8 cellular contexts compared by ENCODE assay signal in genomic region chr19:58097349-58097748, GRCh38. TPM values are rescaled to one million over a fixed set of nuclear protein-coding genes. Genes with fewer than 3 reads are reported as not detected.
DNase-seq lines count a peak whose midpoint lies in the region; ATAC-seq and TF ChIP-seq lines count a peak whose summit lies in the region.

No MANE protein-coding gene starts in this region.

- no peak for ATAC-seq in left ventricle myocardium superior
- no peak for ATAC-seq in naive thymus-derived CD8-positive, alpha-beta T cell

- TF ChIP-seq POLR2A in vagina (IDR thresholded peaks at IDR 0.05), result no peak

- intact Hi-C loops in left ventricle myocardium superior (cut with micrococcal nuclease) (no loop called here), vagina (cut with DNase I) (no loop called here)

- H3K27ac Mint-ChIP-seq in naive thymus-derived CD8-positive, alpha-beta T cell, result peak overlapping the region; percentile 80 to 100 (median 96)

- H3K79me2 ChIP-seq in MM.1S (ENCODE audit: low read length), result no peaks in the 10 kb centered on the region

- no peak for DNase-seq in right atrium auricular region (ENCODE audit: low spot score)
- no peak for DNase-seq in left ventricle myocardium superior
- DNase-seq in naive thymus-derived CD8-positive, alpha-beta T cell, result peak in 2 of 10 donors; percentile 8 to 19
- DNase-seq in vagina (ENCODE audit: extremely low spot score in 2 of 2), result no peak
- DNase-seq in NCI-H345 (lab: John Stamatoyannopoulos, UW), result no peak
- no peak for DNase-seq in AML-193 (lab: John Stamatoyannopoulos, UW)
- no peak for DNase-seq in MM.1S

- H3K9ac ChIP-seq in duodenal mucosa (ENCODE audit: low read depth in 1 of 2, low read length in 2 of 2) (peak overlapping the region in 1 of 2 donors; percentile 85), MM.1S (ENCODE audit: low read length) (no peak overlapping the region)

- peaks cover 13 to 19% (median 18%) of the 10 kb centered on the region in 4 donors for H3K4me1 Mint-ChIP-seq in naive thymus-derived CD8-positive, alpha-beta T cell

- H4K20me1 ChIP-seq in MM.1S (ENCODE audit: insufficient read depth, low read length), result no peaks in the 10 kb centered on the region

- no peaks in the 10 kb centered on the region for H3K36me3 ChIP-seq in right atrium auricular region
- H3K36me3 ChIP-seq in duodenal mucosa (ENCODE audit: control insufficient read depth in 1 of 2, insufficient read depth in 2 of 2, low read length in 2 of 2), result no peaks in the 10 kb centered on the region
- peaks cover 0 to 3% of the 10 kb centered on the region in 2 donors for H3K36me3 ChIP-seq in vagina
- no peaks in the 10 kb centered on the region for H3K36me3 ChIP-seq in MM.1S (replicated peaks; ENCODE audit: insufficient read depth, low read length)

- H3K9me2 ChIP-seq in MM.1S (replicated peaks; ENCODE audit: insufficient read depth, low read length), result no peaks in the 10 kb centered on the region

- H3K36me3 Mint-ChIP-seq in naive thymus-derived CD8-positive, alpha-beta T cell, result peaks cover 11 to 35% (median 16%) of the 10 kb centered on the region in 3 donors

- H3K4me1 ChIP-seq in right atrium auricular region (peaks cover 0 to 17% of the 10 kb centered on the region in 2 donors), duodenal mucosa (ENCODE audit: control insufficient read depth in 1 of 2, insufficient read depth in 2 of 2, low read length in 2 of 2) (peaks cover 0 to 9% of the 10 kb centered on the region in 2 donors), vagina (peaks cover 22% of the 10 kb centered on the region), MM.1S (ENCODE audit: low read length) (no peaks in the 10 kb centered on the region)

- H3K4me2 ChIP-seq in MM.1S (ENCODE audit: low read depth, low read length), result no peak overlapping the region

- H3K9me3 ChIP-seq in right atrium auricular region (peaks cover 0 to 16% of the 10 kb centered on the region in 2 donors), duodenal mucosa (ENCODE audit: control insufficient read depth in 1 of 2, low read length in 2 of 2) (peaks cover 7 to 41% of the 10 kb centered on the region in 2 donors), vagina (no peaks in the 10 kb centered on the region), MM.1S (replicated peaks; ENCODE audit: insufficient read depth, low read length) (no peaks in the 10 kb centered on the region)

- H3K27ac ChIP-seq in right atrium auricular region, result peak overlapping the region; percentile 95 to 99
- H3K27ac ChIP-seq in duodenal mucosa (ENCODE audit: low read depth, low read length), result no peak overlapping the region
- peak overlapping the region; percentile 89 for H3K27ac ChIP-seq in vagina
- H3K27ac ChIP-seq in MM.1S (ENCODE audit: low read length), result no peak overlapping the region

- peak overlapping the region; percentile 88 to 91 for H3K4me3 ChIP-seq in right atrium auricular region
- H3K4me3 ChIP-seq in duodenal mucosa (ENCODE audit: low read depth in 1 of 2, low read length in 2 of 2), result peak overlapping the region; percentile 79
- H3K4me3 ChIP-seq in vagina, result peak overlapping the region; percentile 72 to 82
- H3K4me3 ChIP-seq in MM.1S (ENCODE audit: low read length), result no peak overlapping the region

- H3K27me3 ChIP-seq in right atrium auricular region (no peaks in the 10 kb centered on the region), duodenal mucosa (ENCODE audit: control insufficient read depth in 1 of 2, insufficient read depth in 2 of 2, low read length in 2 of 2) (no peaks in the 10 kb centered on the region), vagina (no peaks in the 10 kb centered on the region), MM.1S (replicated peaks; ENCODE audit: insufficient read depth, low read length) (no peaks in the 10 kb centered on the region)

- H2AFZ ChIP-seq in MM.1S (ENCODE audit: low read length), result no peak overlapping the region

- peaks cover 0 to 80% (median 29%) of the 10 kb centered on the region in 9 donors for H3K9me3 Mint-ChIP-seq in naive thymus-derived CD8-positive, alpha-beta T cell

- no peaks in the 10 kb centered on the region for H3F3A ChIP-seq in MM.1S (ENCODE audit: insufficient read depth, low read length)

- POLR2A ChIA-PET in naive thymus-derived CD8-positive, alpha-beta T cell (lab: Charles Lee), result interaction anchor here (1.6 to 2.0 kb wide), 2 partner anchors 38 kb away, joined by 8 to 20 read pairs; partner anchors contain the start of gene ZNF135

- peak overlapping the region; percentile 61 to 95 (median 86) for H3K4me3 Mint-ChIP-seq in naive thymus-derived CD8-positive, alpha-beta T cell

- TF ChIP-seq CTCF in right atrium auricular region (IDR thresholded peaks at IDR 0.05), result no peak
- TF ChIP-seq CTCF in vagina (IDR thresholded peaks at IDR 0.05), result no peak
- TF ChIP-seq CTCF in MM.1S (IDR thresholded peaks at IDR 0.05; ENCODE audit: low read length), result no peak

- peaks cover 0 to 2% (median 0%) of the 10 kb centered on the region in 5 donors for H3K27me3 Mint-ChIP-seq in naive thymus-derived CD8-positive, alpha-beta T cell

RNA-seq across cellular contexts. Expression of gene ZSCAN18, which starts 0.7 kb away (rescaled TPM):
- total RNA-seq in right atrium auricular region, result 10 to 100 TPM; 48.3 to 65.7 TPM
- total RNA-seq in left ventricle myocardium superior, result 73.4 TPM
- total RNA-seq in naive thymus-derived CD8-positive, alpha-beta T cell, result 100 to 1,000 TPM; 107 to 110 TPM
- polyA plus RNA-seq in naive thymus-derived CD8-positive, alpha-beta T cell, result 10 to 100 TPM; 18.7 to 30.0 (median 27.4) TPM
- 61.4 TPM for total RNA-seq in vagina

RNA-seq across cellular contexts. Expression of gene ZNF135, which starts 38.3 kb away (rescaled TPM):
- total RNA-seq in right atrium auricular region (1 to 10 TPM; 2.5 to 3.1 TPM), left ventricle myocardium superior (4.1 TPM), vagina (5.4 TPM)
- 10 to 100 TPM; 13.3 to 15.4 TPM for total RNA-seq in naive thymus-derived CD8-positive, alpha-beta T cell
- 1 to 10 TPM in 2 of 3 donors, under 1 TPM in 1; 0.79 to 4.3 (median 3.8) TPM for polyA plus RNA-seq in naive thymus-derived CD8-positive, alpha-beta T cell

RNA-seq across cellular contexts. Expression of gene ZNF329, which starts 53.2 kb away (rescaled TPM):
- total RNA-seq in right atrium auricular region (1 to 10 TPM; 6.9 to 7.9 TPM), left ventricle myocardium superior (7.3 TPM), vagina (9.6 TPM)
- 10 to 100 TPM; 16.2 to 17.4 TPM for total RNA-seq in naive thymus-derived CD8-positive, alpha-beta T cell
- 10 to 100 TPM in 1 of 3 donors, 1 to 10 TPM in 2; 5.9 to 11.9 (median 7.6) TPM for polyA plus RNA-seq in naive thymus-derived CD8-positive, alpha-beta T cell

Comparison
In these comparisons a context has a peak if more than half of its experiments do, and no peak if none do; other contexts are left out.
1. H3K27ac ChIP-seq: peak in right atrium auricular region (2 of 2) and vagina (single experiment); none in duodenal mucosa (single experiment) and MM.1S (single experiment).